In the genomic region with DNA sequence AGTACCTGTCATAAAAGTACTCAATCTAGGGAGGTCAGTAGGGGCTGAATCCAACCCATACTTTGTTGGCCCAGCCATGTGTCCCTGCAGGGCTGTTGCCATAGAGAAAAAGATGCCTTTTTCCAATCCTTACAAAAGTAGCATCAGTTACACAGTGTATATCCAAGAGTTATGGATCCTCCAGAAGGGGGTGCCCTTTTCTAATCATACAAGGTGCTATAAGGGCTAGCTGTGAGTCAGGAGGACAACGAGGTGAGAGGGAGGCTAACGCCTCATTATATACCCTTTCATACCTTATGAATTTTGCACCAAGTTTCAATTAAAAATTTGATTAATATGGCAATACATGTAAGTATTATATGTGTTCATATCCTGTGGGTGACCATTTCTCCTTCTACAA, we compare ENCODE assay signal across 10 cellular contexts. TPM values are rescaled to one million over a fixed set of nuclear protein-coding genes. Genes with fewer than 3 reads are reported as not detected.
DNase-seq lines count a peak whose midpoint lies in the region; ATAC-seq, FAIRE-seq and TF ChIP-seq lines count a peak whose summit lies in the region.
"Had no signal": no experiment of that assay in that cellular context is flagged by ENCODE, and none has a peak within 500 bp of the region (broad histone marks: within the 10 kb centered on the region; RNA-seq: fewer than 3 reads in every experiment).

No MANE protein-coding gene starts in this region.

- no peak for TF ChIP-seq EP300 in H1 (IDR thresholded peaks at IDR 0.05; ENCODE audit: borderline replicate concordance in 1 of 2, low read depth in 2 of 2, low read length in 2 of 2)

- H3K4me3 ChIP-seq in H1 (ENCODE audit: extremely low read depth in 1 of 4, insufficient read depth in 2 of 4, low read depth in 3 of 4, low read length in 4 of 4) (no peak overlapping the region), testis (no peak overlapping the region)

- peak; percentile 60 for FAIRE-seq in H1 (lab: Jason Lieb, UNC)

- H4K20me1 ChIP-seq in H1 (replicated peaks in 1 of 2; ENCODE audit: control insufficient read depth in 1 of 2, insufficient read depth in 2 of 2, low read length in 2 of 2) = peaks cover 0 to under 1% of the 10 kb centered on the region in 2 experiments

- peak; percentile 43 for ATAC-seq in stimulated activated naive CD8-positive, alpha-beta T cell treated with anti-CD3 and anti-CD28 coated beads, Interleukin-15, Interleukin-2, amounts not matched to agents 100 U/mL and 50 U/mL, for 24 hours
- ATAC-seq in stimulated activated naive CD8-positive, alpha-beta T cell treated with anti-CD3 and anti-CD28 coated beads, Interleukin-15, amount 100 ng/mL, for 72 hours = no peak
- ATAC-seq in GM21619 (IDR thresholded peaks at IDR 0.05; ENCODE audit: unreplicated experiment) = no peak
- ATAC-seq in T-cell (replicated peaks in 1 of 4) = no peak
- ATAC-seq: effector memory CD8-positive, alpha-beta T cell had no signal

- H3K23ac ChIP-seq in H1 (ENCODE audit: insufficient read length) = no peak overlapping the region

- no peak overlapping the region for H3K27ac Mint-ChIP-seq in stimulated activated naive CD8-positive, alpha-beta T cell treated with anti-CD3 and anti-CD28 coated beads, Interleukin-15, amount 100 ng/mL, for 72 hours
- no peak overlapping the region for H3K27ac Mint-ChIP-seq in T-cell
- H3K27ac Mint-ChIP-seq: effector memory CD8-positive, alpha-beta T cell had no signal

- no peak overlapping the region for H3K18ac ChIP-seq in H1 (ENCODE audit: extremely low read depth, low read length)

- no peak overlapping the region for H4K8ac ChIP-seq in H1 (ENCODE audit: extremely low read depth, insufficient read depth, low read length)

- H2BK12ac ChIP-seq in H1 (ENCODE audit: low read depth, low read length) = no peak overlapping the region

- POLR2A ChIA-PET in H1 (lab: Charles Lee; ENCODE audit: partially characterized antibody) = interaction anchor here (0.6 kb wide), 1 partner anchor 79 kb away, joined by 3 read pairs; no protein-coding TSS in a partner anchor
- POLR2A ChIA-PET in T-cell (lab: Charles Lee) = interaction anchor here in 1 of 2 donors (0.5 kb wide), 1 partner anchor 1239 kb away, joined by 6 read pairs; no protein-coding TSS in a partner anchor

- H3K36me3 Mint-ChIP-seq in T-cell = no peaks in the 10 kb centered on the region

- DNase-seq in stimulated activated naive CD8-positive, alpha-beta T cell treated with anti-CD3 and anti-CD28 coated beads, Interleukin-15, Interleukin-2, amounts not matched to agents 100 U/mL and 50 U/mL, for 24 hours = no peak
- no peak for DNase-seq in stimulated activated naive CD8-positive, alpha-beta T cell treated with anti-CD3 and anti-CD28 coated beads, Interleukin-15, amount 100 ng/mL, for 72 hours
- peak; percentile 9 for DNase-seq in NCI-H1694 (lab: John Stamatoyannopoulos, UW)
- DNase-seq in H1 (ENCODE audit: low read depth in 1 of 2, low spot score in 2 of 2) = no peak
- peak; percentile 29 for DNase-seq in testis
- DNase-seq in T-cell = no peak
- DNase-seq in activated effector memory CD4-positive, alpha-beta T cell treated with anti-CD3 and anti-CD28 coated beads, Interleukin-2, amount 50 U/mL, for 16 hours = no peak
- DNase-seq: effector memory CD8-positive, alpha-beta T cell; NCI-H2029 treated with DMSO at 0.1 percent for 48 hours had no signal

- H2BK120ac ChIP-seq in H1 (replicated peaks; ENCODE audit: low read depth, low read length) = no peak overlapping the region

- H3K9ac ChIP-seq in H1 (replicated peaks in 1 of 4; ENCODE audit: extremely low read depth in 1 of 4, low read depth in 3 of 4, low read length in 3 of 4) = no peak overlapping the region

- CTCF ChIA-PET in H1 (lab: Charles Lee; ENCODE audit: partially characterized antibody) (interaction anchor here (0.6 to 1.5 kb wide), 4 partner anchors 12 to 75 kb away, joined by 3 to 4 read pairs (median 3); no protein-coding TSS in a partner anchor), T-cell (lab: Charles Lee) (interaction anchor here in 1 of 2 donors (1.0 kb wide), 1 partner anchor 38 kb away, joined by 3 read pairs; no protein-coding TSS in a partner anchor)

- no peak overlapping the region for H2AFZ ChIP-seq in H1 (ENCODE audit: low read length)

- H3K4me3 Mint-ChIP-seq in stimulated activated naive CD8-positive, alpha-beta T cell treated with anti-CD3 and anti-CD28 coated beads, Interleukin-15, amount 100 ng/mL, for 72 hours = no peak overlapping the region
- no peak overlapping the region for H3K4me3 Mint-ChIP-seq in T-cell
- H3K4me3 Mint-ChIP-seq: effector memory CD8-positive, alpha-beta T cell had no signal

- H2BK20ac ChIP-seq in H1 (ENCODE audit: low read length) = no peak overlapping the region

- no peak overlapping the region for H2AK5ac ChIP-seq in H1 (ENCODE audit: low read depth, low read length)

- H3K79me2 ChIP-seq in H1 (ENCODE audit: control insufficient read depth in 1 of 2, insufficient read depth in 2 of 2, low read length in 2 of 2) = peaks cover 0 to 5% of the 10 kb centered on the region in 2 experiments; a peak in 1 of 4 replicates

- TF ChIP-seq RAD21 in H1 (IDR thresholded peaks at IDR 0.05 in 1 of 2, conservative IDR thresholded peaks at IDR 0.05 in 1 of 2; ENCODE audit: low read depth in 2 of 2, low read length in 2 of 2) = peak; percentile 49 to 62

- TF ChIP-seq POLR2A in H1 (IDR thresholded peaks at IDR 0.05; ENCODE audit: control extremely low read depth in 1 of 2, low read depth in 2 of 2, low read length in 2 of 2) (no peak), testis (IDR thresholded peaks at IDR 0.05) (no peak)

- no peak overlapping the region for H3K56ac ChIP-seq in H1 (replicated peaks; ENCODE audit: insufficient read length, low read depth, low read length)

- peaks cover 9% of the 10 kb centered on the region for H3K23me2 ChIP-seq in H1 (ENCODE audit: low read depth, low read length)

- H3K4me2 ChIP-seq in H1 (ENCODE audit: insufficient read depth in 1 of 2, low read depth in 2 of 2, low read length in 2 of 2) = no peak overlapping the region

- H3K79me1 ChIP-seq in H1 (ENCODE audit: low read depth, low read length) = no peaks in the 10 kb centered on the region

- H3K4me1 Mint-ChIP-seq in stimulated activated naive CD8-positive, alpha-beta T cell treated with anti-CD3 and anti-CD28 coated beads, Interleukin-15, amount 100 ng/mL, for 72 hours = peaks cover 6% of the 10 kb centered on the region
- H3K4me1 Mint-ChIP-seq in T-cell = peaks cover 15 to 33% (median 21%) of the 10 kb centered on the region in 3 donors

- no peak overlapping the region for H2BK5ac ChIP-seq in H1 (ENCODE audit: low read depth, low read length)

- no peak overlapping the region for H3K14ac ChIP-seq in H1 (ENCODE audit: insufficient read length)

- TF ChIP-seq CTCF in H1 (IDR thresholded peaks at IDR 0.05; ENCODE audit: control extremely low read depth in 1 of 3, insufficient read depth in 1 of 3, low read depth in 1 of 3, low read length in 3 of 3) (peak in 2 of 3 experiments; percentile 36 to 59; a peak in 2 of 4 replicates), testis (IDR thresholded peaks at IDR 0.05) (peak in 2 of 3 experiments; percentile 11 to 15)

- intact Hi-C loops in testis (cut with DNase I; ENCODE audit: low total_unique reads) = no loop called here

- H3K36me3 ChIP-seq in H1 (ENCODE audit: control insufficient read depth in 2 of 4, insufficient read depth in 4 of 4, low read length in 3 of 4) (no peaks in the 10 kb centered on the region), testis (ENCODE audit: low read depth, missing control alignments) (no peaks in the 10 kb centered on the region)

- H3K4me1 ChIP-seq in H1 (replicated peaks in 1 of 4; ENCODE audit: control insufficient read depth in 3 of 4, insufficient read depth in 4 of 4, low read length in 3 of 4) (peaks cover 0 to 3% (median under 1%) of the 10 kb centered on the region in 4 experiments; a peak in 2 of 7 replicates), testis (peaks cover 5% of the 10 kb centered on the region)

- no peak overlapping the region for H4K91ac ChIP-seq in H1 (replicated peaks; ENCODE audit: insufficient read length, low read length)

- no peaks in the 10 kb centered on the region for H3K27me3 ChIP-seq in H1 (replicated peaks in 1 of 4; ENCODE audit: control insufficient read depth in 3 of 4, extremely low read depth in 1 of 4, insufficient read depth in 3 of 4, low read length in 3 of 4)
- no peaks in the 10 kb centered on the region for H3K27me3 ChIP-seq in testis

- H3K27me3 Mint-ChIP-seq in stimulated activated naive CD8-positive, alpha-beta T cell treated with anti-CD3 and anti-CD28 coated beads, Interleukin-15, amount 100 ng/mL, for 72 hours = no peaks in the 10 kb centered on the region
- no peaks in the 10 kb centered on the region for H3K27me3 Mint-ChIP-seq in T-cell
- H3K27me3 Mint-ChIP-seq: effector memory CD8-positive, alpha-beta T cell had no signal

- H3K9me3 ChIP-seq in H1 (ENCODE audit: insufficient read depth in 2 of 2, low read depth in 1 of 2, low read length in 1 of 2) (no peaks in the 10 kb centered on the region), testis (no peaks in the 10 kb centered on the region)

- H2BK15ac ChIP-seq in H1 (ENCODE audit: low read length) = no peak overlapping the region

- 83% methylated on average over 2 of the region's 2 CpGs; no CpG with 5 or more reads in 1 of the 2 experiments for WGBS in H1 (ENCODE audit: extremely low coverage in 1 of 2, insufficient coverage in 1 of 2, insufficient read length in 1 of 2, insufficient replicate concordance in 2 of 2, low coverage in 1 of 2, low lambda C conversion rate in 2 of 2, missing lambda C conversion rate in 1 of 2), 2 experiments
- 67 to 83% methylated on average over 2 of the region's 2 CpGs for WGBS in testis, 2 donors

- no peak overlapping the region for H3K4ac ChIP-seq in H1 (replicated peaks; ENCODE audit: insufficient read length, low read depth, low read length)

- H3K27ac ChIP-seq in H1 (ENCODE audit: low read depth, low read length) (no peak overlapping the region), testis (no peak overlapping the region)

- H4K5ac ChIP-seq in H1 (ENCODE audit: insufficient read length, low read depth, low read length) = no peak overlapping the region

- no peaks in the 10 kb centered on the region for H3K9me3 Mint-ChIP-seq in stimulated activated naive CD8-positive, alpha-beta T cell treated with anti-CD3 and anti-CD28 coated beads, Interleukin-15, amount 100 ng/mL, for 72 hours
- H3K9me3 Mint-ChIP-seq in T-cell = no peaks in the 10 kb centered on the region
- H3K9me3 Mint-ChIP-seq: effector memory CD8-positive, alpha-beta T cell had no signal

RNA-seq across cellular contexts. Expression of a gene that starts 4.8 kb away (rescaled TPM):
- 0.98 and 1.0 TPM in 2 replicates for total RNA-seq in H1 (2021; fragmentation: NEBNext Ultra II Directional; extraction: Animal tissue kit (Norgen Biotek cat#: 25700))
- polyA plus RNA-seq in H1 (2011; rRNA removed) (0.33 and 0.60 TPM in 2 replicates), testis (ENCODE audit: insufficient read depth, low read depth, low replicate concordance) (4.1 TPM)
- polyA plus RNA-seq in H1 (2011; cell fraction: cytosol; rRNA removed) = 0.94 TPM
- polyA plus RNA-seq in H1 (2011; cell fraction: nucleus; rRNA removed) = 0.17 TPM
- polyA plus RNA-seq in H1 (2012, experiment 1 of 2) = 0.20 to 0.76 TPM (median 0.37 TPM) in 4 replicates
- polyA plus RNA-seq in H1 (2012, experiment 2 of 2) = 0.16 TPM
- 2.9 TPM for polyA plus RNA-seq in H1 (2013, experiment 1 of 2)
- polyA plus RNA-seq in H1 (2013, experiment 2 of 2) = 2.3 TPM
- 1.1 and 1.5 TPM in 2 replicates for polyA minus RNA-seq in H1 (2011; rRNA and poly(A)+ RNA removed)
- 0.73 TPM for polyA minus RNA-seq in H1 (2011; cell fraction: cytosol; rRNA and poly(A)+ RNA removed)
- 4.5 TPM for polyA minus RNA-seq in H1 (2011; cell fraction: nucleus; rRNA and poly(A)+ RNA removed)
- total RNA-seq in testis (10 to 100 TPM in 1 of 2 donors, 1 to 10 TPM in 1; 9.3 to 11.2 TPM), T-cell (1 to 10 TPM; 1.4 to 4.0 (median 1.6) TPM)

RNA-seq across cellular contexts. Expression of a gene that starts 4.9 kb away (rescaled TPM):
- total RNA-seq in H1 (2021; fragmentation: NEBNext Ultra II Directional; extraction: Animal tissue kit (Norgen Biotek cat#: 25700)) = 13.0 and 15.7 TPM in 2 replicates
- polyA plus RNA-seq in H1 (2011; rRNA removed) = 2.3 and 4.8 TPM in 2 replicates
- 4.9 TPM for polyA plus RNA-seq in H1 (2011; cell fraction: cytosol; rRNA removed)
- polyA plus RNA-seq in H1 (2011; cell fraction: nucleus; rRNA removed) = 4.5 TPM
- 5.0 to 13.2 TPM (median 5.1 TPM) in 4 replicates for polyA plus RNA-seq in H1 (2012, experiment 1 of 2)
- 0.66 TPM for polyA plus RNA-seq in H1 (2012, experiment 2 of 2)
- 11.7 TPM for polyA plus RNA-seq in H1 (2013, experiment 1 of 2)
- polyA plus RNA-seq in H1 (2013, experiment 2 of 2) = 11.8 TPM
- polyA minus RNA-seq in H1 (2011; rRNA and poly(A)+ RNA removed) = 10.1 and 12.0 TPM in 2 replicates
- polyA minus RNA-seq in H1 (2011; cell fraction: cytosol; rRNA and poly(A)+ RNA removed) = 10.1 TPM
- polyA minus RNA-seq in H1 (2011; cell fraction: nucleus; rRNA and poly(A)+ RNA removed) = 17.2 TPM
- 10 to 100 TPM; 34.9 to 49.4 TPM for total RNA-seq in testis
- 12.0 TPM for polyA plus RNA-seq in testis (ENCODE audit: insufficient read depth, low read depth, low replicate concordance)
- total RNA-seq in T-cell = 10 to 100 TPM in 3 of 5 donors, 1 to 10 TPM in 2; 7.8 to 13.4 (median 11.1) TPM

Comparison
In these comparisons a context has a peak if more than half of its experiments do, and no peak if none do; other contexts are left out.
1. DNase-seq: peak in NCI-H1694 (single experiment) and testis (single experiment); none in stimulated activated naive CD8-positive, alpha-beta T cell treated with anti-CD3 and anti-CD28 coated beads, Interleukin-15, Interleukin-2, amounts not matched to agents 100 U/mL and 50 U/mL, for 24 hours (single experiment), stimulated activated naive CD8-positive, alpha-beta T cell treated with anti-CD3 and anti-CD28 coated beads, Interleukin-15, amount 100 ng/mL, for 72 hours (0 of 2), H1 (0 of 2), T-cell (0 of 34) and activated effector memory CD4-positive, alpha-beta T cell treated with anti-CD3 and anti-CD28 coated beads, Interleukin-2, amount 50 U/mL, for 16 hours (single experiment).